18 cellular contexts compared by ENCODE assay signal in genomic region chr5:152097128-152097527, GRCh38.
DNase-seq lines count a peak whose midpoint lies in the region; ATAC-seq and TF ChIP-seq lines count a peak whose summit lies in the region.
"Had no signal": no experiment of that assay in that cellular context is flagged by ENCODE, and none has a peak within 500 bp of the region (broad histone marks: within the 10 kb centered on the region; RNA-seq: fewer than 3 reads in every experiment).

No MANE protein-coding gene starts in this region.

- H3K4me3 Mint-ChIP-seq in activated naive CD4-positive, alpha-beta T cell treated with anti-CD3 and anti-CD28 coated beads, Interleukin-2, amount 10 ng/mL, durations not matched to agents 7 days and 5 days: no peak overlapping the region
- H3K4me3 Mint-ChIP-seq in MCF 10A (ENCODE audit: unreplicated experiment): no peak overlapping the region
- H3K4me3 Mint-ChIP-seq: activated naive CD8-positive, alpha-beta T cell; CD14-positive monocyte; dendritic cell treated with granulocyte-macrophage colony-stimulating factor and Interleukin-4, amounts not matched to agents 40 ng/mL and 50 ng/mL, for 4 days had no signal

- H3K27me3 Mint-ChIP-seq in activated naive CD4-positive, alpha-beta T cell treated with anti-CD3 and anti-CD28 coated beads, Interleukin-2, amount 10 ng/mL, durations not matched to agents 7 days and 5 days: no peaks in the 10 kb centered on the region
- peaks cover 55% of the 10 kb centered on the region for H3K27me3 Mint-ChIP-seq in MCF 10A (ENCODE audit: insufficient read depth, unreplicated experiment)
- H3K27me3 Mint-ChIP-seq: activated naive CD8-positive, alpha-beta T cell; dendritic cell treated with granulocyte-macrophage colony-stimulating factor and Interleukin-4, amounts not matched to agents 40 ng/mL and 50 ng/mL, for 4 days had no signal

- peaks cover 0 to under 1% of the 10 kb centered on the region in 2 donors for H3K9me3 Mint-ChIP-seq in activated naive CD4-positive, alpha-beta T cell treated with anti-CD3 and anti-CD28 coated beads, Interleukin-2, amount 50 U/mL, for 72 hours
- no peaks in the 10 kb centered on the region for H3K9me3 Mint-ChIP-seq in activated naive CD4-positive, alpha-beta T cell treated with anti-CD3 and anti-CD28 coated beads, Interleukin-2, amount 10 ng/mL, durations not matched to agents 7 days and 5 days
- H3K9me3 Mint-ChIP-seq in MCF 10A (ENCODE audit: unreplicated experiment): no peaks in the 10 kb centered on the region

- intact Hi-C loops in MCF 10A (cut with micrococcal nuclease): no loop called here

- peak; percentile 34 to 67 for ATAC-seq in activated naive CD4-positive, alpha-beta T cell treated with anti-CD3 and anti-CD28 coated beads, Interleukin-2, amount 50 U/mL, for 72 hours
- ATAC-seq in HG02885 (IDR thresholded peaks at IDR 0.05; ENCODE audit: poor library complexity, unreplicated experiment): peak; percentile 40
- ATAC-seq: gastroesophageal sphincter, left colon had no signal

- H3K36me3 Mint-ChIP-seq in activated naive CD4-positive, alpha-beta T cell treated with anti-CD3 and anti-CD28 coated beads, Interleukin-2, amount 50 U/mL, for 72 hours: no peaks in the 10 kb centered on the region
- H3K36me3 Mint-ChIP-seq in activated naive CD4-positive, alpha-beta T cell treated with anti-CD3 and anti-CD28 coated beads, Interleukin-2, amount 10 ng/mL, durations not matched to agents 7 days and 5 days: no peaks in the 10 kb centered on the region
- H3K36me3 Mint-ChIP-seq in MCF 10A (ENCODE audit: insufficient read depth, unreplicated experiment): no peaks in the 10 kb centered on the region
- H3K36me3 Mint-ChIP-seq: CD14-positive monocyte had no signal

- no TSS peak for BruUV-seq in MCF 10A (replicated peaks; lab: Mats Ljungman, UMichigan)

- POLR2A ChIA-PET in MCF 10A (lab: Yijun Ruan, JAX): no interaction called here

- CTCF ChIA-PET in activated naive CD4-positive, alpha-beta T cell treated with anti-CD3 and anti-CD28 coated beads, Interleukin-2, amount 10 ng/mL, durations not matched to agents 7 days and 5 days (lab: Charles Lee): interaction anchor here (0.6 kb wide), 1 partner anchor 268 kb away, joined by 3 read pairs; no protein-coding TSS in a partner anchor
- CTCF ChIA-PET in MCF 10A (lab: Yijun Ruan, JAX): no interaction called here

- DNase-seq in activated naive CD4-positive, alpha-beta T cell treated with anti-CD3 and anti-CD28 coated beads, Interleukin-2, amount 50 U/mL, for 72 hours (ENCODE audit: low spot score in 2 of 2): no peak
- no peak for DNase-seq in activated naive CD4-positive, alpha-beta T cell treated with anti-CD3 and anti-CD28 coated beads, Interleukin-2, amount 10 ng/mL, durations not matched to agents 7 days and 5 days
- DNase-seq in OCI-M1 (lab: John Stamatoyannopoulos, UW): peak; percentile 12
- no peak for DNase-seq in MCF 10A (ENCODE audit: unreplicated experiment)
- DNase-seq in amniotic stem cell (lab: John Stamatoyannopoulos, UW): no peak
- no peak for DNase-seq in NCI-H82 treated with DMSO at 0.1 percent for 48 hours (lab: John Stamatoyannopoulos, UW; ENCODE audit: unreplicated experiment)
- no peak for DNase-seq in stimulated activated CD4-positive, alpha-beta T cell treated with anti-CD3 and anti-CD28 coated beads, Interleukin-4, amount 100 ng/mL, for 24 hours
- DNase-seq: activated T-cell treated with anti-CD3 and anti-CD28 coated beads, Interleukin-2, amount 50 U/mL, for 1 hour; erythroblast; left colon; NCI-H2081 treated with DMSO at 0.1 percent for 48 hours; NCI-H526; T-helper 9 cell had no signal

- no peak overlapping the region for H3K27ac Mint-ChIP-seq in activated naive CD4-positive, alpha-beta T cell treated with anti-CD3 and anti-CD28 coated beads, Interleukin-2, amount 50 U/mL, for 72 hours
- H3K27ac Mint-ChIP-seq in activated naive CD4-positive, alpha-beta T cell treated with anti-CD3 and anti-CD28 coated beads, Interleukin-2, amount 10 ng/mL, durations not matched to agents 7 days and 5 days: no peak overlapping the region
- H3K27ac Mint-ChIP-seq in MCF 10A (ENCODE audit: low read depth, unreplicated experiment): no peak overlapping the region
- H3K27ac Mint-ChIP-seq: activated naive CD8-positive, alpha-beta T cell; CD14-positive monocyte; dendritic cell treated with granulocyte-macrophage colony-stimulating factor and Interleukin-4, amounts not matched to agents 40 ng/mL and 50 ng/mL, for 4 days had no signal

- H3K4me1 Mint-ChIP-seq in activated naive CD4-positive, alpha-beta T cell treated with anti-CD3 and anti-CD28 coated beads, Interleukin-2, amount 10 ng/mL, durations not matched to agents 7 days and 5 days: no peaks in the 10 kb centered on the region
- H3K4me1 Mint-ChIP-seq in MCF 10A (ENCODE audit: insufficient read depth, unreplicated experiment): no peaks in the 10 kb centered on the region
- H3K4me1 Mint-ChIP-seq: CD14-positive monocyte had no signal

- no peak for TF ChIP-seq CTCF in MCF 10A (IDR thresholded peaks at IDR 0.05; ENCODE audit: unreplicated experiment)
